Comparison of ENCODE assay signal across 15 cellular contexts in the genomic region with DNA sequence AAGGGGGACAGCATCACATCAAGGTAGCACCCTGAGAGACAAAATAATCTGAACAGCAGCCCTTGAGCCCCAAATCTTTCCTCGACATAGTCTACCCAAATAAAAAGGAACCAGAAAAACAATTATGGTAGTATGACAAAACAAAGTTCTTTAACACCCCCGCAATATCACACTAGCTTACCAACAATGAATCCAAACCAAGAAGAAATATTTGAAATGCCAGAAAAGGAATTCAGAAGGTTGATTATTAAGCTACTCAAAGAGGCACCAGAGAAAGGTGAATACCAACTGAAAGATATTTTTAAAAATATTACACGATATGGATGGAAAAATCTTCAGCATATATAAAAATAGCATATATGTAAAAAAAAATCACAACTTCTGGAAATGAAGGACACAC.
"Had no signal": no experiment of that assay in that cellular context is flagged by ENCODE, and none has a peak within 500 bp of the region (broad histone marks: within the 10 kb centered on the region; RNA-seq: fewer than 3 reads in every experiment).

No MANE protein-coding gene starts in this region.

- H3K4me1 Mint-ChIP-seq: T-cell had no signal

- H3K9ac ChIP-seq: SK-N-SH had no signal

- H3K9me3 ChIP-seq: SK-N-SH had no signal

- H3K4me3 Mint-ChIP-seq: T-cell had no signal

- H3K27ac Mint-ChIP-seq: T-cell had no signal

- H3K27ac ChIP-seq: RWPE1 had no signal

- H3K4me2 ChIP-seq: SK-N-SH had no signal

- H3K36me3 Mint-ChIP-seq: T-cell had no signal

- ATAC-seq: HepG2, T-cell had no signal

- DNase-seq: IMR-90, Karpas-422, KG1, MM.1S, NCI-H1105, NCI-H1694, NCI-H1930, NCI-H2227 treated with DMSO at 0.1 percent for 48 hours, NCI-H524, NCI-H526 treated with DMSO at 0.1 percent for 48 hours, SK-N-SH, SW 1271, T-cell had no signal

- H3K27me3 Mint-ChIP-seq: T-cell had no signal
